8 cellular contexts compared by ENCODE assay signal in genomic region chr9:111691686-111692329, GRCh38. TPM values are rescaled to one million over a fixed set of nuclear protein-coding genes. Genes with fewer than 3 reads are reported as not detected.
A peak's percentile ranks its signal among the peaks of the same experiment; 100 is the strongest.
DNase-seq lines count a peak whose midpoint lies in the region; ATAC-seq and TF ChIP-seq lines count a peak whose summit lies in the region.

No MANE protein-coding gene starts in this region.

- TF ChIP-seq CTCF in LNCAP (IDR thresholded peaks at IDR 0.05): peak; percentile 63

- H3K36me3 Mint-ChIP-seq in activated CD4-positive, alpha-beta T cell treated with anti-CD3 and anti-CD28 coated beads, Interleukin-2, amount 10 ng/mL, durations not matched to agents 7 days and 5 days (ENCODE audit: low read depth): no peaks in the 10 kb centered on the region

- peaks cover 5% of the 10 kb centered on the region for H3K4me1 Mint-ChIP-seq in activated CD4-positive, alpha-beta T cell treated with anti-CD3 and anti-CD28 coated beads, Interleukin-2, amount 10 ng/mL, durations not matched to agents 7 days and 5 days

- no peak overlapping the region for H3K4me3 Mint-ChIP-seq in activated CD4-positive, alpha-beta T cell treated with anti-CD3 and anti-CD28 coated beads, Interleukin-2, amount 10 ng/mL, durations not matched to agents 7 days and 5 days

- DNase-seq in EL: peak; percentile 52
- DNase-seq in SW480 (ENCODE audit: low spot score): peak; percentile 66
- peak; percentile 16 for DNase-seq in kidney glomerular epithelial cell (lab: John Stamatoyannopoulos, UW)
- no peak for DNase-seq in activated CD4-positive, alpha-beta T cell treated with anti-CD3 and anti-CD28 coated beads, Interleukin-2, amount 10 ng/mL, durations not matched to agents 7 days and 5 days
- DNase-seq in activated T-cell treated with anti-CD3 and anti-CD28 coated beads, Interleukin-2, amount 50 U/mL, for 48 hours: no peak

- CTCF ChIA-PET in activated CD4-positive, alpha-beta T cell treated with anti-CD3 and anti-CD28 coated beads, Interleukin-2, amount 10 ng/mL, durations not matched to agents 7 days and 5 days (lab: Charles Lee): interaction anchor here (1.2 kb wide), 1 partner anchor 9 kb away, joined by 3 read pairs; no protein-coding TSS in a partner anchor

- no peaks in the 10 kb centered on the region for H3K9me3 Mint-ChIP-seq in activated CD4-positive, alpha-beta T cell treated with anti-CD3 and anti-CD28 coated beads, Interleukin-2, amount 10 ng/mL, durations not matched to agents 7 days and 5 days

- no peak for ATAC-seq in activated CD4-positive, CD25-positive, alpha-beta regulatory T cell treated with anti-CD3 and anti-CD28 coated beads, Interleukin-2, amount 50 U/mL, for 24 hours
- ATAC-seq in HG03280 (IDR thresholded peaks at IDR 0.05; ENCODE audit: unreplicated experiment): no peak

- no peak overlapping the region for H3K27ac Mint-ChIP-seq in activated CD4-positive, alpha-beta T cell treated with anti-CD3 and anti-CD28 coated beads, Interleukin-2, amount 10 ng/mL, durations not matched to agents 7 days and 5 days

- no peaks in the 10 kb centered on the region for H3K27me3 Mint-ChIP-seq in activated CD4-positive, alpha-beta T cell treated with anti-CD3 and anti-CD28 coated beads, Interleukin-2, amount 10 ng/mL, durations not matched to agents 7 days and 5 days

- POLR2A ChIA-PET in activated CD4-positive, alpha-beta T cell treated with anti-CD3 and anti-CD28 coated beads, Interleukin-2, amount 10 ng/mL, durations not matched to agents 7 days and 5 days (lab: Charles Lee): no interaction called here

RNA-seq across cellular contexts. Expression of gene GNG10, which starts 30.4 kb away (rescaled TPM):
- total RNA-seq in activated CD4-positive, alpha-beta T cell treated with anti-CD3 and anti-CD28 coated beads, Interleukin-2, amount 10 ng/mL, durations not matched to agents 7 days and 5 days: 10 to 100 TPM; 18.0 to 19.3 TPM

Comparison
In these comparisons a context has a peak if more than half of its experiments do, and no peak if none do; other contexts are left out.
1. DNase-seq: peak in EL (single experiment), SW480 (single experiment) and kidney glomerular epithelial cell (single experiment); none in activated CD4-positive, alpha-beta T cell treated with anti-CD3 and anti-CD28 coated beads, Interleukin-2, amount 10 ng/mL, durations not matched to agents 7 days and 5 days (single experiment) and activated T-cell treated with anti-CD3 and anti-CD28 coated beads, Interleukin-2, amount 50 U/mL, for 48 hours (0 of 2).